In the genomic region with DNA sequence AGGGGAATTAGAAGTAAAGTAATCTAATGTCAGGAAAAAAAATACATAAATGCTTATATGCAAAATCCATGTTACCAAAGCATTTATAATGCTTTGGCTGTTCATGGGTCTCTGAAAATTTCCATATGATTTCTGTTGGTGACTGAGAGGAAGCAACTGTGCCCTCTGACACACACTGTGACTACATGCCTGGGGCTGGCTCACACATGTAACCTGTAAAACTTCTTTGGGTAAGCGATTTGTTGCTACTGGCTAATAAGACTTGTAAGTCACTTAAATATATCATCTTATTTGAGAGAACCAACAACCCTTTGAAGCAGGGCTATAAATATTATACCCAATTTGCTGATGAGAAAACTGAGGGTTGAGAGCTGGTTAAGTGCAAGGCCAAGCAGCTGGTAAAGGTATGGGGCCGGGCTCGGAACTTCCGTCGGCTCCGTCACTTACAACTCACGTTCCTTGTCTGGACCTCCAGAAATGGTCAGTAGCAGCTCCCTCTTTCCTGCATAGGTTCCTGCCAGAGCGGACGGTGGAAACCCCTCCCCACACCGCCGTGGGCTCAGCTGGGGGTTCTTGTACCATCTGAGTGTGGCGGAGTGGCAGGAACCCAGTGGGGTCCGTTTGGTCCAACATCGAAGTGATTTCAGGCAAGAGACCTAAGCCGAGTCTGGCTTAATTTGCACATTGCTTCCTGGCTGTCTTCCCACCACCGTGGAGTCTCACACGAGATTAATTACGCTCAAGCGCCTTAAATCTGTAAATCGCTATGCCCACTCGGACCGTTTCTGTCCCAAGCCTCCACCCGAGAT, we compare ENCODE assay signal across 9 cellular contexts. TPM values are rescaled to one million over a fixed set of nuclear protein-coding genes. Genes with fewer than 3 reads are reported as not detected.
DNase-seq lines count a peak whose midpoint lies in the region; ATAC-seq and TF ChIP-seq lines count a peak whose summit lies in the region.
"Had no signal": no experiment of that assay in that cellular context is flagged by ENCODE, and none has a peak within 500 bp of the region (broad histone marks: within the 10 kb centered on the region; RNA-seq: fewer than 3 reads in every experiment).

No MANE protein-coding gene starts in this region.

- H3K9ac ChIP-seq in neural progenitor cell, result peak overlapping the region; percentile 42

- H3K4me3 ChIP-seq in epithelial cell of esophagus (ENCODE audit: low read length), result peak overlapping the region; percentile 61
- H3K4me3 ChIP-seq in neural progenitor cell, result peak overlapping the region; percentile 69

- TF ChIP-seq CTCF in epithelial cell of esophagus (IDR thresholded peaks at IDR 0.05; ENCODE audit: insufficient read depth, low read depth, low read length, missing control alignments) (no peak), neural progenitor cell (IDR thresholded peaks at IDR 0.05) (no peak)

- no peaks in the 10 kb centered on the region for H3K27me3 ChIP-seq in neural progenitor cell

- H3K36me3 ChIP-seq in neural progenitor cell, result no peaks in the 10 kb centered on the region

- peak overlapping the region; percentile 75 for H2AFZ ChIP-seq in neural progenitor cell (replicated peaks)

- H3K36me3 Mint-ChIP-seq in activated naive CD4-positive, alpha-beta T cell treated with anti-CD3 and anti-CD28 coated beads for 36 hours (ENCODE audit: low read depth), result peaks cover 14% of the 10 kb centered on the region
- peaks cover 10% of the 10 kb centered on the region for H3K36me3 Mint-ChIP-seq in neural progenitor cell

- intact Hi-C loops in activated naive CD4-positive, alpha-beta T cell treated with anti-CD3 and anti-CD28 coated beads for 36 hours (cut with micrococcal nuclease), result loop anchor here (1.0 to 5.0 kb wide), 2 partner anchors 41 to 541 kb away; a partner anchor contains a TSS

- peaks cover 36% of the 10 kb centered on the region for H3K4me1 Mint-ChIP-seq in activated naive CD4-positive, alpha-beta T cell treated with anti-CD3 and anti-CD28 coated beads for 36 hours (ENCODE audit: low read depth)
- H3K4me1 Mint-ChIP-seq in neural progenitor cell, result peaks cover 32% of the 10 kb centered on the region

- H3K4me1 ChIP-seq in neural progenitor cell, result peaks cover 19% of the 10 kb centered on the region

- H4K20me1 ChIP-seq in neural progenitor cell (ENCODE audit: low read depth), result peaks cover 23% of the 10 kb centered on the region

- CTCF ChIA-PET in activated naive CD4-positive, alpha-beta T cell treated with anti-CD3 and anti-CD28 coated beads for 36 hours (lab: Charles Lee), result no interaction called here

- peaks cover 46% of the 10 kb centered on the region for H3K79me2 ChIP-seq in neural progenitor cell (ENCODE audit: low read depth)

- H3K27me3 Mint-ChIP-seq in activated naive CD4-positive, alpha-beta T cell treated with anti-CD3 and anti-CD28 coated beads for 36 hours (ENCODE audit: low read depth), result no peaks in the 10 kb centered on the region
- peaks cover 2% of the 10 kb centered on the region for H3K27me3 Mint-ChIP-seq in neural progenitor cell (ENCODE audit: insufficient read depth, low read depth)

- no peaks in the 10 kb centered on the region for H3K9me3 ChIP-seq in neural progenitor cell (ENCODE audit: low read depth)

- ATAC-seq in GM21786 (IDR thresholded peaks at IDR 0.05; ENCODE audit: unreplicated experiment) (no peak), HG02642 (IDR thresholded peaks at IDR 0.05; ENCODE audit: poor library complexity, unreplicated experiment) (no peak)

- peak overlapping the region; percentile 90 for H3K4me3 Mint-ChIP-seq in activated naive CD4-positive, alpha-beta T cell treated with anti-CD3 and anti-CD28 coated beads for 36 hours
- H3K4me3 Mint-ChIP-seq in neural progenitor cell, result peak overlapping the region; percentile 96

- H3F3A ChIP-seq in neural progenitor cell (ENCODE audit: low read depth), result peaks cover 14% of the 10 kb centered on the region

- DNase-seq in activated naive CD4-positive, alpha-beta T cell treated with anti-CD3 and anti-CD28 coated beads for 36 hours, result peak; percentile 11
- no peak for DNase-seq in activated naive CD4-positive, alpha-beta T cell treated with anti-CD3 and anti-CD28 coated beads, Interleukin-2, amount 50 U/mL, for 16 hours
- peak; percentile 42 for DNase-seq in RPMI7951 (ENCODE audit: low read depth)
- DNase-seq in epithelial cell of esophagus (ENCODE audit: low read depth), result peak; percentile 55
- no peak for DNase-seq in neural progenitor cell (ENCODE audit: low spot score)
- no peak for DNase-seq in middle frontal gyrus (ENCODE audit: extremely low spot score, low spot score)

- no peak overlapping the region for H3K27ac ChIP-seq in neural progenitor cell

- no peaks in the 10 kb centered on the region for H3K9me3 Mint-ChIP-seq in activated naive CD4-positive, alpha-beta T cell treated with anti-CD3 and anti-CD28 coated beads for 36 hours
- H3K9me3 Mint-ChIP-seq in neural progenitor cell, result no peaks in the 10 kb centered on the region

- peak overlapping the region; percentile 85 for H3K4me2 ChIP-seq in neural progenitor cell

- peak overlapping the region; percentile 84 for H3K27ac Mint-ChIP-seq in activated naive CD4-positive, alpha-beta T cell treated with anti-CD3 and anti-CD28 coated beads for 36 hours
- H3K27ac Mint-ChIP-seq in neural progenitor cell, result peak overlapping the region; percentile 60

RNA-seq across cellular contexts. Expression of a gene that starts 0.7 kb away (rescaled TPM):
- 10 to 100 TPM; 34.2 to 36.1 TPM for total RNA-seq in activated naive CD4-positive, alpha-beta T cell treated with anti-CD3 and anti-CD28 coated beads for 36 hours
- total RNA-seq in RPMI7951 (2014; rRNA removed; shearing (Covaris generic)), result 27.4 and 44.4 TPM in 2 replicates
- total RNA-seq in neural progenitor cell (ENCODE audit: low replicate concordance), result 57.6 and 58.5 TPM in 2 replicates

RNA-seq across cellular contexts. Expression of a gene that starts 3.1 kb away (rescaled TPM):
- total RNA-seq in activated naive CD4-positive, alpha-beta T cell treated with anti-CD3 and anti-CD28 coated beads for 36 hours, result 10 to 100 TPM; 15.8 to 17.2 TPM
- total RNA-seq in RPMI7951 (2014; rRNA removed; shearing (Covaris generic)), result 13.6 and 21.5 TPM in 2 replicates
- total RNA-seq in neural progenitor cell (ENCODE audit: low replicate concordance), result 9.3 and 21.3 TPM in 2 replicates

RNA-seq across cellular contexts. Expression of a gene that starts 21.8 kb away (rescaled TPM):
- under 1 TPM; 0.29 to 0.47 TPM for total RNA-seq in activated naive CD4-positive, alpha-beta T cell treated with anti-CD3 and anti-CD28 coated beads for 36 hours
- total RNA-seq in RPMI7951 (2014; rRNA removed; shearing (Covaris generic)), result not detected in 2 replicates
- 1.3 TPM in 1 of 2 replicates, not detected in the other for total RNA-seq in neural progenitor cell (ENCODE audit: low replicate concordance)
- total RNA-seq: myocyte had no signal

RNA-seq across cellular contexts. Expression of a gene that starts 41.4 kb away (rescaled TPM):
- 10 to 100 TPM; 21.5 to 23.4 TPM for total RNA-seq in activated naive CD4-positive, alpha-beta T cell treated with anti-CD3 and anti-CD28 coated beads for 36 hours
- 19.0 and 28.5 TPM in 2 replicates for total RNA-seq in RPMI7951 (2014; rRNA removed; shearing (Covaris generic))
- 16.2 and 17.6 TPM in 2 replicates for total RNA-seq in neural progenitor cell (ENCODE audit: low replicate concordance)

Comparison
In these comparisons a context has a peak if more than half of its experiments do, and no peak if none do; other contexts are left out.
1. DNase-seq: peak in activated naive CD4-positive, alpha-beta T cell treated with anti-CD3 and anti-CD28 coated beads for 36 hours (single experiment), RPMI7951 (single experiment) and epithelial cell of esophagus (single experiment); none in activated naive CD4-positive, alpha-beta T cell treated with anti-CD3 and anti-CD28 coated beads, Interleukin-2, amount 50 U/mL, for 16 hours (single experiment), neural progenitor cell (single experiment) and middle frontal gyrus (single experiment).